Comparison of ENCODE assay signal across 33 cellular contexts in the genomic region with DNA sequence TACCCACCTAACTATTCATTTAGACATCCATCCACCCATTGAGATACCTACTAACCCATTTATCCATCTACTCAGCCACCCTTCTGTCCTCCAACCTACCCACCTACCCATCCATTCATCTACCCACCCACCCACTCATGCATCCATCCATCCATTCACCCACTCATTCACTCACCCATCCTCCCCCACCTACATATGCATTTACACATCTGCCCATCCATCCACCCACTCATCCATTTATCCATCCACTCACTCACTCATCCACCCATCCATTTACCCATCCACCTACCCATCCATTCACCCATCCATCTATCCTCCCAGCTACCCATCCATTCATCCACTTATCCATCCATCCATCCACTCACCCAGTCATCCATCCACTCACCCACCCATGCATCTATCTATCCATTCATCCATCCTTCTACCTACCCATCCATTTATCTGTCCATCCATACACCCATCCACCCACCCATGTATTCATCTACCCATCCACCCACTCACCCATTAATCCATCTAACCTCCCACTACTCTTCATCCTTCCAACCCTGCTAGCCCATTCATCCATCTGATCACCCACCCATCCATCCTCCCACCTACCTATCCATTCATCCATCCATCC.
"Had no signal": no experiment of that assay in that cellular context is flagged by ENCODE, and none has a peak within 500 bp of the region (broad histone marks: within the 10 kb centered on the region; RNA-seq: fewer than 3 reads in every experiment).

No MANE protein-coding gene starts in this region.

- H3K4me1 ChIP-seq: body of pancreas, breast epithelium had no signal

- H3K9me3 ChIP-seq: breast epithelium had no signal

- H3K27me3 ChIP-seq: body of pancreas, brain microvascular endothelial cell, breast epithelium had no signal

- ATAC-seq: activated CD4-positive, alpha-beta T cell treated with anti-CD3 and anti-CD28 coated beads for 36 hours; activated CD4-positive, CD25-positive, alpha-beta regulatory T cell treated with anti-CD3 and anti-CD28 coated beads, Interleukin-2, amount 50 U/mL, for 24 hours; activated CD8-positive, alpha-beta memory T cell treated with anti-CD3 and anti-CD28 coated beads, Interleukin-2, amount 10 ng/mL, durations not matched to agents 7 days and 5 days; activated CD8-positive, alpha-beta T cell treated with anti-CD3 and anti-CD28 coated beads, Interleukin-2, amount 10 ng/mL, durations not matched to agents 7 days and 5 days; activated naive CD8-positive, alpha-beta T cell treated with anti-CD3 and anti-CD28 coated beads, Interleukin-2, amount 50 U/mL, for 24 hours; body of pancreas; WTC11 had no signal

- H3K36me3 ChIP-seq: brain microvascular endothelial cell, breast epithelium, WERI-Rb-1 had no signal

- H3K27ac ChIP-seq: body of pancreas, brain microvascular endothelial cell, breast epithelium, WERI-Rb-1 had no signal

- H3K4me3 ChIP-seq: body of pancreas, breast epithelium had no signal

- FAIRE-seq: astrocyte, TTC549 had no signal

- DNase-seq: activated CD4-positive, alpha-beta memory T cell treated with anti-CD3 and anti-CD28 coated beads, Interleukin-2, amount 10 ng/mL, durations not matched to agents 7 days and 5 days; activated CD4-positive, alpha-beta T cell treated with anti-CD3 and anti-CD28 coated beads for 1 hour; activated CD4-positive, alpha-beta T cell treated with anti-CD3 and anti-CD28 coated beads for 36 hours; activated CD4-positive, alpha-beta T cell treated with anti-CD3 and anti-CD28 coated beads for 48 hours; activated CD4-positive, alpha-beta T cell treated with anti-CD3 and anti-CD28 coated beads, Interleukin-2, amount 10 ng/mL, durations not matched to agents 7 days and 5 days; activated CD4-positive, alpha-beta T cell treated with anti-CD3 and anti-CD28 coated beads, Interleukin-2, amount 50 U/mL, for 48 hours; activated CD4-positive, CD25-positive, alpha-beta regulatory T cell; activated CD8-positive, alpha-beta memory T cell treated with anti-CD3 and anti-CD28 coated beads for 24 hours; activated CD8-positive, alpha-beta memory T cell treated with anti-CD3 and anti-CD28 coated beads, Interleukin-2, amount 10 ng/mL, durations not matched to agents 7 days and 5 days; activated CD8-positive, alpha-beta memory T cell treated with anti-CD3 and anti-CD28 coated beads, Interleukin-2, amount 50 U/mL, for 48 hours; activated CD8-positive, alpha-beta T cell treated with anti-CD3 and anti-CD28 coated beads, Interleukin-2, amount 10 ng/mL, durations not matched to agents 7 days and 5 days; activated effector memory CD4-positive, alpha-beta T cell treated with Interleukin-2 at 50 U/mL for 16 hours; activated gamma-delta T cell; activated naive CD4-positive, alpha-beta T cell treated with anti-CD3 and anti-CD28 coated beads, Interleukin-2, amount 10 ng/mL, durations not matched to agents 7 days and 5 days; activated naive CD4-positive, alpha-beta T cell treated with Interleukin-2 at 50 U/mL for 16 hours; activated naive CD8-positive, alpha-beta T cell treated with anti-CD3 and anti-CD28 coated beads, Interleukin-2, amount 10 ng/mL, durations not matched to agents 7 days and 5 days; activated naive CD8-positive, alpha-beta T cell treated with anti-CD3 and anti-CD28 coated beads, Interleukin-2, amount 50 U/mL, for 24 hours; activated T-cell treated with anti-CD3 and anti-CD28 coated beads, Interleukin-2, amount 50 U/mL, for 24 hours; activated T-cell treated with anti-CD3 and anti-CD28 coated beads, Interleukin-2, amount 50 U/mL, for 48 hours; amygdala; anterior cingulate cortex; body of pancreas; brain microvascular endothelial cell; central memory CD4-positive, alpha-beta T cell; T-helper 1 cell; T-helper 2 cell; T-helper 9 cell; WERI-Rb-1 had no signal
